15 cellular contexts compared by ENCODE assay signal in the genomic region with DNA sequence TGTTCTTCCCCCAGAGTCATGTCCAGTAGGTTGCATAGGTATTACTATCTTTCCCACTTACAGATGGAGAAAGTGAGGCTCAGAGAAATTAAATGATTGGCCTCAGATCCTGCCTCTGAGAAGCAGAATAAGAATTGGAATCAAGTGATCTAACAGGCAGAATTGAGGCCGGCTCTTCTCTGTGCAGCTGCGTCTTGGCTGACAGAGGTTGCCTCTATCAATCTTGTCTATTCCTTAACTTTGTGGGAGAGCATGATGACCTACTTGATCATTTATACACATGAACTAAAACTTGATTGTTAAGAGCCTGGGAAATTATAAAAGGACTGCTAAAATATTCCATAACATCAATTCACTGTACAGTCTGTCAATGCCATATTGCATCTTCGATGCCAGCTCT.
DNase-seq lines count a peak whose midpoint lies in the region; ATAC-seq and TF ChIP-seq lines count a peak whose summit lies in the region.
"Had no signal": no experiment of that assay in that cellular context is flagged by ENCODE, and none has a peak within 500 bp of the region (broad histone marks: within the 10 kb centered on the region; RNA-seq: fewer than 3 reads in every experiment).

No MANE protein-coding gene starts in this region.

- peak overlapping the region; percentile 68 to 89 (median 88) for H3K27ac Mint-ChIP-seq in nephron
- H3K27ac Mint-ChIP-seq: CD8-positive, alpha-beta memory T cell; HFFc6 had no signal

- H3K4me3 ChIP-seq in adrenal gland (no peak overlapping the region), right lobe of liver (no peak overlapping the region)
- H3K4me3 ChIP-seq: A549 had no signal

- H3K27me3 Mint-ChIP-seq in nephron (ENCODE audit: low read depth): no peaks in the 10 kb centered on the region

- 20 to 33% (median 28%) methylated on average over 3 of the region's 3 CpGs for whole genome bisulfite sequencing in adrenal gland, 4 donors
- 83% methylated on average over 3 of the region's 3 CpGs for WGBS in right lobe of liver (ENCODE audit: insufficient coverage, low coverage, low lambda C conversion rate, missing lambda C conversion rate)

- H3K27ac ChIP-seq in adrenal gland (peak overlapping the region in 4 of 5 donors; percentile 11 to 33 (median 22)), right lobe of liver (no peak overlapping the region)

- peak in 2 of 7 donors; percentile 28 to 59 for DNase-seq in adrenal gland
- no peak for DNase-seq in sciatic nerve (ENCODE audit: low spot score)
- no peak for DNase-seq in right lobe of liver
- DNase-seq: BE2C; Caco-2; CD8-positive, alpha-beta memory T cell; DND-41; GDM1; HCEC 1CT; HFFc6 had no signal

- H3K4me1 ChIP-seq in adrenal gland (replicated peaks in 1 of 2) (peaks cover 27 to 40% of the 10 kb centered on the region in 2 donors), right lobe of liver (no peaks in the 10 kb centered on the region)
- H3K4me1 ChIP-seq: Caco-2 had no signal

- intact Hi-C loops in adrenal gland (cut with DNase I) (no loop called here), sciatic nerve (cut with DNase I) (no loop called here), right lobe of liver (cut with DNase I) (no loop called here)

- H3K36me3 ChIP-seq in adrenal gland (replicated peaks in 1 of 2) (no peaks in the 10 kb centered on the region), right lobe of liver (no peaks in the 10 kb centered on the region)
- H3K36me3 ChIP-seq: BE2C had no signal

- no peaks in the 10 kb centered on the region for H3K9me3 Mint-ChIP-seq in nephron
- H3K9me3 Mint-ChIP-seq: CD8-positive, alpha-beta memory T cell; HFFc6 had no signal

- no peak for TF ChIP-seq POLR2A in adrenal gland (IDR thresholded peaks at IDR 0.05)
- no peak for TF ChIP-seq POLR2A in right lobe of liver (IDR thresholded peaks at IDR 0.05)

- peak; percentile 66 for ATAC-seq in sciatic nerve
- no peak for ATAC-seq in activated CD4-positive, CD25-positive, alpha-beta regulatory T cell treated with anti-CD3 and anti-CD28 coated beads, Interleukin-2, amount 50 U/mL, for 24 hours
- no peak for ATAC-seq in esophagus mucosa
- no peak for ATAC-seq in right lobe of liver
- ATAC-seq: A549, HepG2 had no signal

- no peaks in the 10 kb centered on the region for H3K36me3 Mint-ChIP-seq in nephron (ENCODE audit: low read depth)
- H3K36me3 Mint-ChIP-seq: CD8-positive, alpha-beta memory T cell had no signal

- TF ChIP-seq CTCF in adrenal gland (IDR thresholded peaks at IDR 0.05) (no peak), nephron (IDR thresholded peaks at IDR 0.05; ENCODE audit: unreplicated experiment in 3 of 3) (no peak), right lobe of liver (IDR thresholded peaks at IDR 0.05) (no peak)

- H3K9me3 ChIP-seq in adrenal gland (replicated peaks in 1 of 3): no peaks in the 10 kb centered on the region
- no peaks in the 10 kb centered on the region for H3K9me3 ChIP-seq in right lobe of liver
- H3K9me3 ChIP-seq: A549, BE2C, Caco-2 had no signal

- peaks cover 57% of the 10 kb centered on the region for H3K4me1 Mint-ChIP-seq in nephron

- H3K27me3 ChIP-seq in adrenal gland: no peaks in the 10 kb centered on the region
- H3K27me3 ChIP-seq in right lobe of liver: no peaks in the 10 kb centered on the region
- H3K27me3 ChIP-seq: BE2C had no signal

- H3K4me3 Mint-ChIP-seq in nephron: peak overlapping the region in 1 of 3 experiments; percentile 5
- H3K4me3 Mint-ChIP-seq: CD8-positive, alpha-beta memory T cell; HFFc6 had no signal

Comparison
In these comparisons a context has a peak if more than half of its experiments do, and no peak if none do; other contexts are left out.
1. H3K27ac ChIP-seq: peak in adrenal gland (4 of 5); none in right lobe of liver (0 of 3).